ENCODE assay signal across 8 cellular contexts in genomic region chr3:12999147-13000140, GRCh38.
DNase-seq lines count a peak whose midpoint lies in the region; ATAC-seq lines count a peak whose summit lies in the region.

No MANE protein-coding gene starts in this region.

- no peaks in the 10 kb centered on the region for H3K9me3 ChIP-seq in skeletal muscle tissue (ENCODE audit: control insufficient read depth in 3 of 3, low read length in 3 of 3)

- H3K36me3 Mint-ChIP-seq in activated T-cell treated with anti-CD3 and anti-CD28 coated beads, Interleukin-2, amount 50 U/mL, for 24 hours (ENCODE audit: low read depth): peaks cover 44% of the 10 kb centered on the region
- peaks cover 69% of the 10 kb centered on the region for H3K36me3 Mint-ChIP-seq in effector memory CD8-positive, alpha-beta T cell (ENCODE audit: insufficient read depth)
- H3K36me3 Mint-ChIP-seq in activated T-helper 2 cell treated with anti-CD3 and anti-CD28 coated beads, Interferon-gamma antibody, Interleukin-2, Interleukin-4, amounts not matched to agents 10 μg/mL and 5 μg/mL and 100 μg/mL, durations not matched to agents 14 hours and 24 hours and 36 hours (ENCODE audit: low read depth): peaks cover 48% of the 10 kb centered on the region

- no peak overlapping the region for H3K4me3 ChIP-seq in skeletal muscle tissue (ENCODE audit: low read length in 3 of 3)

- H3K4me3 Mint-ChIP-seq in activated T-cell treated with anti-CD3 and anti-CD28 coated beads, Interleukin-2, amount 50 U/mL, for 24 hours: no peak overlapping the region
- peak overlapping the region in 1 of 2 donors; percentile 25 for H3K4me3 Mint-ChIP-seq in effector memory CD8-positive, alpha-beta T cell
- H3K4me3 Mint-ChIP-seq in activated T-helper 2 cell treated with anti-CD3 and anti-CD28 coated beads, Interferon-gamma antibody, Interleukin-2, Interleukin-4, amounts not matched to agents 10 μg/mL and 5 μg/mL and 100 μg/mL, durations not matched to agents 14 hours and 24 hours and 36 hours (ENCODE audit: low read depth): no peak overlapping the region

- H3K27ac ChIP-seq in skeletal muscle tissue (ENCODE audit: low read depth, low read length): peak overlapping the region; percentile 69

- no peaks in the 10 kb centered on the region for H3K27me3 Mint-ChIP-seq in activated T-cell treated with anti-CD3 and anti-CD28 coated beads, Interleukin-2, amount 50 U/mL, for 24 hours
- H3K27me3 Mint-ChIP-seq in effector memory CD8-positive, alpha-beta T cell: no peaks in the 10 kb centered on the region
- H3K27me3 Mint-ChIP-seq in activated T-helper 2 cell treated with anti-CD3 and anti-CD28 coated beads, Interferon-gamma antibody, Interleukin-2, Interleukin-4, amounts not matched to agents 10 μg/mL and 5 μg/mL and 100 μg/mL, durations not matched to agents 14 hours and 24 hours and 36 hours (ENCODE audit: low read depth): no peaks in the 10 kb centered on the region

- no peak overlapping the region for H3K9ac ChIP-seq in skeletal muscle tissue (ENCODE audit: low read depth in 1 of 3, low read length in 3 of 3)

- ATAC-seq in effector memory CD8-positive, alpha-beta T cell (replicated peaks): no peak
- no peak for ATAC-seq in HG02970 (IDR thresholded peaks at IDR 0.05; ENCODE audit: low FRiP score, unreplicated experiment)

- H3K27me3 ChIP-seq in skeletal muscle tissue (ENCODE audit: control insufficient read depth in 3 of 3, insufficient read depth in 3 of 3, low read length in 3 of 3): no peaks in the 10 kb centered on the region

- peaks cover 4 to 17% (median 10%) of the 10 kb centered on the region in 3 donors for H3K4me1 ChIP-seq in skeletal muscle tissue (ENCODE audit: control insufficient read depth in 3 of 3, insufficient read depth in 3 of 3, low read length in 3 of 3)

- no peaks in the 10 kb centered on the region for H3K9me3 Mint-ChIP-seq in activated T-cell treated with anti-CD3 and anti-CD28 coated beads, Interleukin-2, amount 50 U/mL, for 24 hours
- no peaks in the 10 kb centered on the region for H3K9me3 Mint-ChIP-seq in effector memory CD8-positive, alpha-beta T cell
- H3K9me3 Mint-ChIP-seq in activated T-helper 2 cell treated with anti-CD3 and anti-CD28 coated beads, Interferon-gamma antibody, Interleukin-2, Interleukin-4, amounts not matched to agents 10 μg/mL and 5 μg/mL and 100 μg/mL, durations not matched to agents 14 hours and 24 hours and 36 hours: no peaks in the 10 kb centered on the region

- no peak for DNase-seq in activated T-cell treated with anti-CD3 and anti-CD28 coated beads, Interleukin-2, amount 50 U/mL, for 24 hours
- DNase-seq in activated T-cell treated with anti-CD3 and anti-CD28 coated beads, Interleukin-2, amount 50 U/mL, for 48 hours: no peak
- peak; percentile 87 for DNase-seq in M059J (ENCODE audit: low read depth)
- no peak for DNase-seq in effector memory CD8-positive, alpha-beta T cell
- DNase-seq in activated effector memory CD4-positive, alpha-beta T cell treated with Interleukin-2 at 50 U/mL for 16 hours: no peak
- no peak for DNase-seq in activated T-helper 2 cell treated with anti-CD3 and anti-CD28 coated beads, Interferon-gamma antibody, Interleukin-2, Interleukin-4, amounts not matched to agents 10 μg/mL and 5 μg/mL and 100 μg/mL, durations not matched to agents 14 hours and 24 hours and 36 hours (ENCODE audit: low spot score)

- intact Hi-C loops in activated T-helper 2 cell treated with anti-CD3 and anti-CD28 coated beads, Interferon-gamma antibody, Interleukin-2, Interleukin-4, amounts not matched to agents 10 μg/mL and 5 μg/mL and 100 μg/mL, durations not matched to agents 14 hours and 24 hours and 36 hours (cut with micrococcal nuclease): no loop called here

- peaks cover 81% of the 10 kb centered on the region for H3K4me1 Mint-ChIP-seq in activated T-cell treated with anti-CD3 and anti-CD28 coated beads, Interleukin-2, amount 50 U/mL, for 24 hours (ENCODE audit: low read depth)
- H3K4me1 Mint-ChIP-seq in effector memory CD8-positive, alpha-beta T cell (ENCODE audit: low read depth in 2 of 2): peaks cover 59 to 61% of the 10 kb centered on the region in 2 donors
- peaks cover 39% of the 10 kb centered on the region for H3K4me1 Mint-ChIP-seq in activated T-helper 2 cell treated with anti-CD3 and anti-CD28 coated beads, Interferon-gamma antibody, Interleukin-2, Interleukin-4, amounts not matched to agents 10 μg/mL and 5 μg/mL and 100 μg/mL, durations not matched to agents 14 hours and 24 hours and 36 hours (ENCODE audit: low read depth)

- peak overlapping the region; percentile 53 for H3K27ac Mint-ChIP-seq in activated T-cell treated with anti-CD3 and anti-CD28 coated beads, Interleukin-2, amount 50 U/mL, for 24 hours
- peak overlapping the region; percentile 67 to 75 for H3K27ac Mint-ChIP-seq in effector memory CD8-positive, alpha-beta T cell
- H3K27ac Mint-ChIP-seq in activated T-helper 2 cell treated with anti-CD3 and anti-CD28 coated beads, Interferon-gamma antibody, Interleukin-2, Interleukin-4, amounts not matched to agents 10 μg/mL and 5 μg/mL and 100 μg/mL, durations not matched to agents 14 hours and 24 hours and 36 hours: no peak overlapping the region

- no peaks in the 10 kb centered on the region for H3K36me3 ChIP-seq in skeletal muscle tissue (ENCODE audit: control insufficient read depth in 3 of 3, insufficient read depth in 3 of 3, low read length in 3 of 3)
